ENCODE assay signal across 9 cellular contexts in the genomic region with DNA sequence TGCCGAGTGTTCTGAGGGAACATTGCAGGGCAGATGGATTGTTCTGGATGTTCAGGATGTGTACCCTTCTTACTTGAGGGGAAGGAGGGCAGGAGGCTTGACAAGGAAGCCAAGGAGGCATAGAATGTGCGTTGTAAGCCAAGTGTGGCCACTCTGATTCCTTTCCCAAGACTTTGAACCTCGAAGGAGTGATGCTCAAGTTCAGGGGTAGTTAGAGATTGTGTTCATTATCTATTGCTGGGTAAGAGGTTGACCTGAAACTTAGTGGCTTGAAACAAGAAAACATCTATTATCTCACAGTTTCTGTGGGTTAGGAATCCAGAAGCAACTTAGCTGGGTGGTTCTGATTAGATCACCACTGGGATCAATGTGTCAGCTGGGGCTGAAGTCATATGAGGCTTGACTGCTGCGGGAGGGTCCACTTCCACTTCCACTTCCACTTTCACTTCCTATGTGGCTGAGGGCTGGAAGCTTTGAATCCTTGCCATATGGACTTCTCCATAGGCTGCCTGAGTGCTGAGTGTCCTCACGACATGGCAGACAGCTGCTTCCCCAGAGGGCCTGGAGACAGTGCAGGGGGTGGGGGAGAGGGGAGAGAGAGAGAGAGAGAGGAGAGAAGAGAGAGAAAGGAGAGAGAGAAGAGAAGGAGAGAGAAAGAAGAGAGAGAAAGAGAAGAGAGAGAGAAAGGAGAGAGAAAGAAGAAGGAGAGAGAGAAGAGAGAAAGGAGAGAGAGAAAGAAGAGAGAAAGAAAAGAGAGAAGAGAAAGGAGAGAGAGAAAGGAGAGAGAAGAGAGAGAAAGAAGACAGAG. TPM values are rescaled to one million over a fixed set of nuclear protein-coding genes. Genes with fewer than 3 reads are reported as not detected.
DNase-seq lines count a peak whose midpoint lies in the region; ATAC-seq, FAIRE-seq and TF ChIP-seq lines count a peak whose summit lies in the region.
"Had no signal": no experiment of that assay in that cellular context is flagged by ENCODE, and none has a peak within 500 bp of the region (broad histone marks: within the 10 kb centered on the region; RNA-seq: fewer than 3 reads in every experiment).

No MANE protein-coding gene starts in this region.

- POLR2A ChIA-PET in activated CD4-positive, alpha-beta T cell treated with anti-CD3 and anti-CD28 coated beads for 36 hours (lab: Charles Lee), result no interaction called here

- H3K4me3 Mint-ChIP-seq in activated CD4-positive, alpha-beta T cell treated with anti-CD3 and anti-CD28 coated beads for 36 hours, result no peak overlapping the region

- peak; percentile 51 for DNase-seq in activated CD4-positive, alpha-beta T cell treated with anti-CD3 and anti-CD28 coated beads for 36 hours
- DNase-seq in activated CD4-positive, alpha-beta T cell treated with anti-CD3 and anti-CD28 coated beads for 1 hour, result no peak
- DNase-seq in activated naive CD4-positive, alpha-beta T cell treated with anti-CD3 and anti-CD28 coated beads, Interleukin-2, amount 50 U/mL, for 72 hours (ENCODE audit: low spot score in 2 of 2), result peak in 1 of 2 donors; percentile 43
- DNase-seq in small intestine (peak; percentile 17), thyroid gland (no peak), esophagus squamous epithelium (lab: John Stamatoyannopoulos, UW) (no peak), stomach (no peak)
- DNase-seq: IMR-90 had no signal

- H3K27ac ChIP-seq in small intestine (ENCODE audit: low read depth in 1 of 2, low read length in 1 of 2), result no peak overlapping the region
- no peak overlapping the region for H3K27ac ChIP-seq in thyroid gland
- H3K27ac ChIP-seq in esophagus squamous epithelium, result peak overlapping the region in 1 of 4 donors; percentile 22
- H3K27ac ChIP-seq in stomach, result peak overlapping the region in 1 of 5 donors; percentile 14

- FAIRE-seq in small intestine (lab: Jason Lieb, UNC), result no peak

- H3K9me3 Mint-ChIP-seq in activated CD4-positive, alpha-beta T cell treated with anti-CD3 and anti-CD28 coated beads for 36 hours (ENCODE audit: low read depth), result no peaks in the 10 kb centered on the region
- no peaks in the 10 kb centered on the region for H3K9me3 Mint-ChIP-seq in activated naive CD4-positive, alpha-beta T cell treated with anti-CD3 and anti-CD28 coated beads, Interleukin-2, amount 50 U/mL, for 72 hours

- WGBS in small intestine, 3 donors, result 37 to 42% (median 37%) methylated on average over 5 of the region's 5 CpGs
- WGBS in thyroid gland, 2 donors, result 45 to 63% methylated on average over 5 of the region's 5 CpGs
- 45 to 60% methylated on average over 5 of the region's 5 CpGs for WGBS in esophagus squamous epithelium, 2 donors
- WGBS in stomach, 5 donors, result 50 to 54% (median 52%) methylated on average over 5 of the region's 5 CpGs

- no peak overlapping the region for H3K4me3 ChIP-seq in small intestine (ENCODE audit: low read depth in 1 of 2, low read length in 2 of 2)
- no peak overlapping the region for H3K4me3 ChIP-seq in thyroid gland (replicated peaks in 1 of 3)
- no peak overlapping the region for H3K4me3 ChIP-seq in esophagus squamous epithelium
- H3K4me3 ChIP-seq in stomach, result no peak overlapping the region

- H3K4me1 Mint-ChIP-seq in activated CD4-positive, alpha-beta T cell treated with anti-CD3 and anti-CD28 coated beads for 36 hours, result peaks cover 8% of the 10 kb centered on the region

- H3K27me3 ChIP-seq in small intestine (ENCODE audit: control insufficient read depth in 2 of 2, insufficient read depth in 2 of 2, low read length in 2 of 2) (no peaks in the 10 kb centered on the region), thyroid gland (no peaks in the 10 kb centered on the region), esophagus squamous epithelium (peaks cover 0 to 45% (median 0%) of the 10 kb centered on the region in 4 donors), stomach (peaks cover 0 to 23% (median 0%) of the 10 kb centered on the region in 3 donors)

- ATAC-seq in activated CD4-positive, alpha-beta T cell treated with anti-CD3 and anti-CD28 coated beads for 36 hours, result peak; percentile 60
- peak; percentile 40 for ATAC-seq in HG03045 (IDR thresholded peaks at IDR 0.05; ENCODE audit: unreplicated experiment)
- ATAC-seq in activated naive CD4-positive, alpha-beta T cell treated with anti-CD3 and anti-CD28 coated beads, Interleukin-2, amount 50 U/mL, for 72 hours, result peak; percentile 77 to 85

- H3K27me3 Mint-ChIP-seq in activated CD4-positive, alpha-beta T cell treated with anti-CD3 and anti-CD28 coated beads for 36 hours, result peaks cover 41% of the 10 kb centered on the region

- H3K4me1 ChIP-seq in small intestine (ENCODE audit: control insufficient read depth in 2 of 2, insufficient read depth in 1 of 2, low read depth in 1 of 2, low read length in 1 of 2), result no peaks in the 10 kb centered on the region
- no peaks in the 10 kb centered on the region for H3K4me1 ChIP-seq in thyroid gland
- H3K4me1 ChIP-seq in esophagus squamous epithelium, result no peaks in the 10 kb centered on the region
- no peaks in the 10 kb centered on the region for H3K4me1 ChIP-seq in stomach

- H3K36me3 ChIP-seq in small intestine (ENCODE audit: control insufficient read depth in 2 of 2, insufficient read depth in 2 of 2, low read length in 2 of 2) (no peaks in the 10 kb centered on the region), thyroid gland (no peaks in the 10 kb centered on the region), esophagus squamous epithelium (no peaks in the 10 kb centered on the region), stomach (no peaks in the 10 kb centered on the region)

- CTCF ChIA-PET in activated CD4-positive, alpha-beta T cell treated with anti-CD3 and anti-CD28 coated beads for 36 hours (lab: Charles Lee), result interaction anchor here (0.9 kb wide), 1 partner anchor 9 kb away, joined by 3 read pairs; no protein-coding TSS in a partner anchor

- TF ChIP-seq CTCF in thyroid gland (IDR thresholded peaks at IDR 0.05) (no peak), esophagus squamous epithelium (IDR thresholded peaks at IDR 0.05) (no peak), stomach (IDR thresholded peaks at IDR 0.05) (no peak)

- H3K27ac Mint-ChIP-seq in activated CD4-positive, alpha-beta T cell treated with anti-CD3 and anti-CD28 coated beads for 36 hours, result no peak overlapping the region
- no peak overlapping the region for H3K27ac Mint-ChIP-seq in activated naive CD4-positive, alpha-beta T cell treated with anti-CD3 and anti-CD28 coated beads, Interleukin-2, amount 50 U/mL, for 72 hours

- no peaks in the 10 kb centered on the region for H3K9me3 ChIP-seq in small intestine (ENCODE audit: control insufficient read depth, low read depth)
- no peaks in the 10 kb centered on the region for H3K9me3 ChIP-seq in thyroid gland
- no peaks in the 10 kb centered on the region for H3K9me3 ChIP-seq in esophagus squamous epithelium
- no peaks in the 10 kb centered on the region for H3K9me3 ChIP-seq in stomach

- no peak for TF ChIP-seq EP300 in stomach (IDR thresholded peaks at IDR 0.05)

- intact Hi-C loops in activated CD4-positive, alpha-beta T cell treated with anti-CD3 and anti-CD28 coated beads for 36 hours (cut with DNase I, micrococcal nuclease), result no loop called here
- intact Hi-C loops in thyroid gland (cut with DNase I) (no loop called here), esophagus squamous epithelium (cut with DNase I) (no loop called here), stomach (cut with DNase I; ENCODE audit: low total_unique reads) (no loop called here)

- TF ChIP-seq POLR2A in thyroid gland (IDR thresholded peaks at IDR 0.05) (no peak), esophagus squamous epithelium (IDR thresholded peaks at IDR 0.05) (no peak), stomach (IDR thresholded peaks at IDR 0.05) (no peak)

- no peaks in the 10 kb centered on the region for H3K36me3 Mint-ChIP-seq in activated CD4-positive, alpha-beta T cell treated with anti-CD3 and anti-CD28 coated beads for 36 hours (ENCODE audit: low read depth)
- no peaks in the 10 kb centered on the region for H3K36me3 Mint-ChIP-seq in activated naive CD4-positive, alpha-beta T cell treated with anti-CD3 and anti-CD28 coated beads, Interleukin-2, amount 50 U/mL, for 72 hours

RNA-seq across cellular contexts. Expression of a gene that starts 6.9 kb away (rescaled TPM):
- 1 to 10 TPM; 4.0 to 5.1 TPM for total RNA-seq in activated CD4-positive, alpha-beta T cell treated with anti-CD3 and anti-CD28 coated beads for 36 hours
- total RNA-seq in activated naive CD4-positive, alpha-beta T cell treated with anti-CD3 and anti-CD28 coated beads, Interleukin-2, amount 50 U/mL, for 72 hours, result 10 to 100 TPM in 1 of 2 donors, 1 to 10 TPM in 1; 8.8 to 10.0 TPM
- polyA plus RNA-seq in small intestine (10 to 100 TPM in 2 of 3 donors, 1 to 10 TPM in 1; 2.0 to 14.5 (median 11.1) TPM), stomach (10 to 100 TPM in 1 of 3 donors, 1 to 10 TPM in 2; 5.2 to 19.9 (median 8.4) TPM)
- total RNA-seq in thyroid gland (10 to 100 TPM; 13.0 to 15.9 (median 15.0) TPM), esophagus squamous epithelium (10 to 100 TPM in 2 of 4 donors, 1 to 10 TPM in 2; 3.2 to 15.3 (median 10.2) TPM), stomach (10 to 100 TPM in 1 of 5 donors, 1 to 10 TPM in 3, not detected in 1; 2.8 to 18.7 (median 4.4) TPM)

RNA-seq across cellular contexts. Expression of a gene that starts 21.5 kb away (rescaled TPM):
- total RNA-seq in activated CD4-positive, alpha-beta T cell treated with anti-CD3 and anti-CD28 coated beads for 36 hours, result 10 to 100 TPM; 17.9 to 18.8 TPM
- 10 to 100 TPM in 1 of 2 donors, 1 to 10 TPM in 1; 2.2 to 15.2 TPM for total RNA-seq in activated naive CD4-positive, alpha-beta T cell treated with anti-CD3 and anti-CD28 coated beads, Interleukin-2, amount 50 U/mL, for 72 hours
- polyA plus RNA-seq in small intestine (10 to 100 TPM; 13.2 to 16.2 (median 13.2) TPM), stomach (10 to 100 TPM; 11.2 to 17.7 (median 11.6) TPM)
- total RNA-seq in thyroid gland (10 to 100 TPM; 31.4 to 46.1 (median 37.4) TPM), esophagus squamous epithelium (10 to 100 TPM; 20.7 to 29.8 (median 22.3) TPM), stomach (10 to 100 TPM in 2 of 5 donors, 1 to 10 TPM in 3; 4.3 to 58.9 (median 9.5) TPM)

Comparison
In these comparisons a context has a peak if more than half of its experiments do, and no peak if none do; other contexts are left out.
1. DNase-seq: peak in activated CD4-positive, alpha-beta T cell treated with anti-CD3 and anti-CD28 coated beads for 36 hours (single experiment) and small intestine (single experiment); none in activated CD4-positive, alpha-beta T cell treated with anti-CD3 and anti-CD28 coated beads for 1 hour (single experiment), thyroid gland (0 of 2), esophagus squamous epithelium (single experiment) and stomach (single experiment).
2. Peak in every context shown above with its lines, with median percentiles within 50 percentile points of each other: ATAC-seq.